Comparison of ENCODE assay signal across 15 cellular contexts in genomic region chr7:55177068-55177530, GRCh38.
DNase-seq lines count a peak whose midpoint lies in the region; ATAC-seq and TF ChIP-seq lines count a peak whose summit lies in the region.
"Had no signal": no experiment of that assay in that cellular context is flagged by ENCODE, and none has a peak within 500 bp of the region (broad histone marks: within the 10 kb centered on the region; RNA-seq: fewer than 3 reads in every experiment).

No MANE protein-coding gene starts in this region.

- H3K36me3 Mint-ChIP-seq in stimulated activated effector memory CD8-positive, alpha-beta T cell treated with anti-CD3 and anti-CD28 coated beads, Interleukin-12 subunit alpha, Interleukin-12 subunit beta, amount 100 ng/mL, for 72 hours: no peaks in the 10 kb centered on the region

- H3K9me3 Mint-ChIP-seq in stimulated activated effector memory CD8-positive, alpha-beta T cell treated with anti-CD3 and anti-CD28 coated beads, Interleukin-12 subunit alpha, Interleukin-12 subunit beta, amount 100 ng/mL, for 72 hours: no peaks in the 10 kb centered on the region
- H3K9me3 Mint-ChIP-seq: endodermal cell had no signal

- H4K20me1 ChIP-seq in fibroblast of lung (ENCODE audit: control insufficient read depth, extremely low read depth, insufficient read depth, low read length): no peaks in the 10 kb centered on the region

- H3K27ac ChIP-seq in RWPE2 (ENCODE audit: poor library complexity, severe bottlenecking) (no peak overlapping the region), fibroblast of lung (ENCODE audit: insufficient read depth, low read length) (no peak overlapping the region)
- H3K27ac ChIP-seq: WERI-Rb-1 had no signal

- H3K36me3 ChIP-seq in RWPE2 (ENCODE audit: low read depth) (peaks cover 98% of the 10 kb centered on the region), fibroblast of lung (ENCODE audit: control insufficient read depth, insufficient read depth, low read length) (peaks cover 36% of the 10 kb centered on the region), H7 (replicated peaks; ENCODE audit: control insufficient read depth, insufficient read depth, low read length) (no peaks in the 10 kb centered on the region)
- H3K36me3 ChIP-seq: WERI-Rb-1 had no signal

- no peak overlapping the region for H3K4me3 Mint-ChIP-seq in stimulated activated effector memory CD8-positive, alpha-beta T cell treated with anti-CD3 and anti-CD28 coated beads, Interleukin-12 subunit alpha, Interleukin-12 subunit beta, amount 100 ng/mL, for 72 hours
- H3K4me3 Mint-ChIP-seq: endodermal cell had no signal

- H3K4me1 Mint-ChIP-seq in stimulated activated effector memory CD8-positive, alpha-beta T cell treated with anti-CD3 and anti-CD28 coated beads, Interleukin-12 subunit alpha, Interleukin-12 subunit beta, amount 100 ng/mL, for 72 hours: no peaks in the 10 kb centered on the region
- H3K4me1 Mint-ChIP-seq: endodermal cell had no signal

- no peak overlapping the region for H3K9ac ChIP-seq in fibroblast of lung (ENCODE audit: insufficient read depth, low read length)

- no peak for ATAC-seq in RWPE2 (ENCODE audit: low read depth)
- no peak for ATAC-seq in stimulated activated effector memory CD8-positive, alpha-beta T cell treated with anti-CD3 and anti-CD28 coated beads, Interleukin-12 subunit alpha, Interleukin-12 subunit beta, amount 100 ng/mL, for 72 hours

- no peaks in the 10 kb centered on the region for H3K4me1 ChIP-seq in RWPE2 (ENCODE audit: insufficient read depth, poor library complexity, severe bottlenecking)
- H3K4me1 ChIP-seq in fibroblast of lung (ENCODE audit: control insufficient read depth, extremely low read depth, insufficient read depth, low read length): peaks cover 11% of the 10 kb centered on the region

- H2AFZ ChIP-seq in fibroblast of lung (ENCODE audit: low read length): no peak overlapping the region

- H3K27me3 ChIP-seq in RWPE2 (ENCODE audit: insufficient read depth, poor library complexity, severe bottlenecking) (no peaks in the 10 kb centered on the region), fibroblast of lung (ENCODE audit: control insufficient read depth, insufficient read depth, low read length) (no peaks in the 10 kb centered on the region), H7 (ENCODE audit: control insufficient read depth, insufficient read depth, low read length) (no peaks in the 10 kb centered on the region)

- H3K4me3 ChIP-seq in RWPE2 (ENCODE audit: severe bottlenecking) (no peak overlapping the region), fibroblast of lung (replicated peaks in 1 of 4; ENCODE audit: control extremely low read depth in 1 of 4, insufficient read depth in 1 of 4, low read depth in 3 of 4, low read length in 4 of 4) (no peak overlapping the region), H7 (ENCODE audit: insufficient read depth, low read depth, low read length) (no peak overlapping the region)
- H3K4me3 ChIP-seq: mucosa of descending colon had no signal

- TF ChIP-seq CTCF in RWPE2 (IDR thresholded peaks at IDR 0.05; ENCODE audit: poor library complexity, severe bottlenecking): no peak
- TF ChIP-seq CTCF in fibroblast of lung (conservative IDR thresholded peaks at IDR 0.05 in 1 of 2, IDR thresholded peaks at IDR 0.05 in 1 of 2; ENCODE audit: low read depth in 1 of 2, low read length in 2 of 2): peak in 1 of 2 donors; percentile 13

- no peaks in the 10 kb centered on the region for H3K79me2 ChIP-seq in fibroblast of lung (ENCODE audit: control insufficient read depth, insufficient read depth, low read length)

- H3K9me3 ChIP-seq in RWPE2 (ENCODE audit: severe bottlenecking) (no peaks in the 10 kb centered on the region), fibroblast of lung (ENCODE audit: control insufficient read depth, insufficient read depth, low read depth, low read length) (no peaks in the 10 kb centered on the region)
- H3K9me3 ChIP-seq: mucosa of descending colon had no signal

- peak; percentile 57 for DNase-seq in AG08395 (ENCODE audit: low spot score)
- peak; percentile 26 for DNase-seq in RWPE2 (ENCODE audit: low spot score)
- peak; percentile 32 to 40 for DNase-seq in fibroblast of lung (ENCODE audit: low read depth in 2 of 2)
- DNase-seq in renal cortical epithelial cell (ENCODE audit: low read depth): peak; percentile 15
- DNase-seq in stimulated activated effector memory CD8-positive, alpha-beta T cell treated with anti-CD3 and anti-CD28 coated beads, Interleukin-12 subunit alpha, Interleukin-12 subunit beta, amount 100 ng/mL, for 72 hours (ENCODE audit: low spot score in 2 of 2): no peak
- DNase-seq in NCI-H1105 treated with DMSO at 0.1 percent for 48 hours (lab: John Stamatoyannopoulos, UW): no peak
- no peak for DNase-seq in H7
- DNase-seq in NCI-H1930 (lab: John Stamatoyannopoulos, UW): no peak
- DNase-seq: activated gamma-delta T cell treated with Interleukin-2 at 50 U/mL for 16 hours; Calu3; endodermal cell; NCI-H345; stimulated activated CD4-positive, alpha-beta T cell treated with anti-CD3 and anti-CD28 coated beads, Interleukin-2, amount 100 ng/mL, for 48 hours; WERI-Rb-1 had no signal

- no peak overlapping the region for H3K27ac Mint-ChIP-seq in stimulated activated effector memory CD8-positive, alpha-beta T cell treated with anti-CD3 and anti-CD28 coated beads, Interleukin-12 subunit alpha, Interleukin-12 subunit beta, amount 100 ng/mL, for 72 hours
- H3K27ac Mint-ChIP-seq: endodermal cell had no signal

- H3K4me2 ChIP-seq in fibroblast of lung (ENCODE audit: extremely low read depth, insufficient read depth, low read length): no peak overlapping the region

Comparison
In these comparisons a context has a peak if more than half of its experiments do, and no peak if none do; other contexts are left out.
1. DNase-seq: peak in AG08395 (single experiment), RWPE2 (single experiment), fibroblast of lung (2 of 2) and renal cortical epithelial cell (single experiment); none in stimulated activated effector memory CD8-positive, alpha-beta T cell treated with anti-CD3 and anti-CD28 coated beads, Interleukin-12 subunit alpha, Interleukin-12 subunit beta, amount 100 ng/mL, for 72 hours (0 of 2), NCI-H1105 treated with DMSO at 0.1 percent for 48 hours (single experiment), H7 (single experiment) and NCI-H1930 (0 of 2).